In genomic region chr6:32752580-32752979, GRCh38 we compare ENCODE assay signal across 26 cellular contexts. TPM values are rescaled to one million over a fixed set of nuclear protein-coding genes. Genes with fewer than 3 reads are reported as not detected.
DNase-seq lines count a peak whose midpoint lies in the region; ATAC-seq and TF ChIP-seq lines count a peak whose summit lies in the region.
"Had no signal": no experiment of that assay in that cellular context is flagged by ENCODE, and none has a peak within 500 bp of the region (broad histone marks: within the 10 kb centered on the region; RNA-seq: fewer than 3 reads in every experiment).

No MANE protein-coding gene starts in this region.

- BruUV-seq in Calu3 (replicated peaks; lab: Mats Ljungman, UMichigan) (no TSS peak), mammary epithelial cell (replicated peaks; lab: Mats Ljungman, UMichigan) (no TSS peak)

- H3K27me3 ChIP-seq in mammary epithelial cell (ENCODE audit: insufficient read depth, low read length) (no peaks in the 10 kb centered on the region), suprapubic skin (peaks cover 35% of the 10 kb centered on the region), endodermal cell (ENCODE audit: control insufficient read depth, insufficient read depth, low read length, poor library complexity, severe bottlenecking) (no peaks in the 10 kb centered on the region)
- no peaks in the 10 kb centered on the region for H3K27me3 ChIP-seq in CD8-positive, alpha-beta memory T cell (ENCODE audit: insufficient read depth, low read length, poor library complexity, severe bottlenecking)
- H3K27me3 ChIP-seq: brain microvascular endothelial cell, gastrocnemius medialis, SJCRH30, vagina had no signal

- WGBS in mammary epithelial cell (ENCODE audit: low coverage, missing lambda C conversion rate): 24% methylated on average over 8 of the region's 8 CpGs
- 23% methylated on average over 8 of the region's 8 CpGs for WGBS in suprapubic skin
- WGBS in endodermal cell (ENCODE audit: insufficient coverage in 1 of 2, insufficient read length in 1 of 2), 2 experiments: 78 to 79% methylated on average over 6 to 8 of the region's 8 CpGs

- H3K9ac ChIP-seq in mammary epithelial cell (ENCODE audit: insufficient read depth, low read length): no peak overlapping the region
- H3K9ac ChIP-seq in endodermal cell (ENCODE audit: extremely low read depth, low read length, poor library complexity, severe bottlenecking): no peak overlapping the region

- H3K36me3 ChIP-seq in mammary epithelial cell (ENCODE audit: insufficient read depth, low read length) (no peaks in the 10 kb centered on the region), mucosa of descending colon (ENCODE audit: low read depth) (no peaks in the 10 kb centered on the region), suprapubic skin (no peaks in the 10 kb centered on the region), endodermal cell (ENCODE audit: control insufficient read depth, insufficient read depth, low read length) (no peaks in the 10 kb centered on the region)
- H3K36me3 ChIP-seq in CD8-positive, alpha-beta memory T cell (ENCODE audit: insufficient read depth, low read length): no peaks in the 10 kb centered on the region
- H3K36me3 ChIP-seq: brain microvascular endothelial cell, gastrocnemius medialis, SJCRH30, vagina, WERI-Rb-1 had no signal

- in situ Hi-C loops in mammary epithelial cell (cut with MboI; ENCODE audit: low sequenced_read_pairs in 2 of 2): no loop called here

- H3K9me3 ChIP-seq in mammary epithelial cell (replicated peaks; ENCODE audit: insufficient read depth, low read length): no peaks in the 10 kb centered on the region
- no peaks in the 10 kb centered on the region for H3K9me3 ChIP-seq in mucosa of descending colon
- no peaks in the 10 kb centered on the region for H3K9me3 ChIP-seq in CD8-positive, alpha-beta memory T cell (ENCODE audit: low read length)
- no peaks in the 10 kb centered on the region for H3K9me3 ChIP-seq in suprapubic skin
- no peaks in the 10 kb centered on the region for H3K9me3 ChIP-seq in endodermal cell (ENCODE audit: control insufficient read depth, low read length)
- H3K9me3 ChIP-seq: gastrocnemius medialis, SJCRH30, vagina had no signal

- no peak for TF ChIP-seq EP300 in suprapubic skin (IDR thresholded peaks at IDR 0.05)

- H3K4me1 Mint-ChIP-seq in Calu3 (ENCODE audit: low read depth, unreplicated experiment) (no peaks in the 10 kb centered on the region), endodermal cell (no peaks in the 10 kb centered on the region)
- no peaks in the 10 kb centered on the region for H3K4me1 Mint-ChIP-seq in CD8-positive, alpha-beta memory T cell
- H3K4me1 Mint-ChIP-seq: activated naive CD8-positive, alpha-beta T cell treated with anti-CD3 and anti-CD28 coated beads, Interleukin-2, amount 50 U/mL, for 24 hours; naive B cell had no signal

- no peaks in the 10 kb centered on the region for H3K9me3 Mint-ChIP-seq in Calu3 (ENCODE audit: low read depth, unreplicated experiment)
- no peaks in the 10 kb centered on the region for H3K9me3 Mint-ChIP-seq in CD8-positive, alpha-beta memory T cell
- H3K9me3 Mint-ChIP-seq in endodermal cell: no peaks in the 10 kb centered on the region
- H3K9me3 Mint-ChIP-seq: activated naive CD8-positive, alpha-beta T cell treated with anti-CD3 and anti-CD28 coated beads, Interleukin-2, amount 50 U/mL, for 24 hours; naive B cell had no signal

- TF ChIP-seq CTCF in Calu3 (IDR thresholded peaks at IDR 0.05; ENCODE audit: unreplicated experiment) (no peak), mammary epithelial cell (conservative IDR thresholded peaks at IDR 0.05 in 1 of 2, IDR thresholded peaks at IDR 0.05 in 1 of 2; ENCODE audit: extremely low read depth in 1 of 2, insufficient read depth in 1 of 2, low read depth in 1 of 2, low read length in 2 of 2) (no peak), mucosa of descending colon (IDR thresholded peaks at IDR 0.05) (no peak), suprapubic skin (IDR thresholded peaks at IDR 0.05) (no peak), endodermal cell (conservative IDR thresholded peaks at IDR 0.05) (no peak)

- no peaks in the 10 kb centered on the region for H4K20me1 ChIP-seq in mammary epithelial cell (ENCODE audit: insufficient read depth, low read length)

- CTCF ChIA-PET in Calu3 (lab: Charles Lee) (interaction anchor here (0.9 kb wide), 1 partner anchor 35 kb away, joined by 3 read pairs; no protein-coding TSS in a partner anchor), mammary epithelial cell (lab: Charles Lee; ENCODE audit: low non-redundant PET) (no interaction called here)
- CTCF ChIA-PET in CD8-positive, alpha-beta memory T cell (lab: Charles Lee): no interaction called here

- dilution Hi-C loops in mammary epithelial cell (cut with HindIII; ENCODE audit: low sequenced_read_pairs): loop anchor here (25.0 kb wide), 1 partner anchor 315 kb away; the partner anchor contains the start of gene HLA-DRA

- H3K27ac ChIP-seq in mammary epithelial cell (ENCODE audit: insufficient read depth, low read depth, low read length) (no peak overlapping the region), suprapubic skin (no peak overlapping the region), endodermal cell (ENCODE audit: low read depth, low read length) (no peak overlapping the region)
- H3K27ac ChIP-seq in CD8-positive, alpha-beta memory T cell (ENCODE audit: low read depth, low read length): no peak overlapping the region
- H3K27ac ChIP-seq: brain microvascular endothelial cell, C4-2B, gastrocnemius medialis, SJCRH30, vagina, WERI-Rb-1 had no signal

- H3K36me3 Mint-ChIP-seq in Calu3 (ENCODE audit: insufficient read depth, unreplicated experiment) (no peaks in the 10 kb centered on the region), endodermal cell (ENCODE audit: low read depth) (no peaks in the 10 kb centered on the region)
- no peaks in the 10 kb centered on the region for H3K36me3 Mint-ChIP-seq in CD8-positive, alpha-beta memory T cell
- H3K36me3 Mint-ChIP-seq: naive B cell had no signal

- H3K4me3 Mint-ChIP-seq in Calu3 (ENCODE audit: low read depth, unreplicated experiment) (peak overlapping the region; percentile 20), endodermal cell (no peak overlapping the region)
- no peak overlapping the region for H3K4me3 Mint-ChIP-seq in CD8-positive, alpha-beta memory T cell
- H3K4me3 Mint-ChIP-seq: activated naive CD8-positive, alpha-beta T cell treated with anti-CD3 and anti-CD28 coated beads, Interleukin-2, amount 50 U/mL, for 24 hours; naive B cell had no signal

- intact Hi-C loops in Calu3 (cut with micrococcal nuclease; ENCODE audit: unreplicated experiment): no loop called here
- intact Hi-C loops in mammary epithelial cell (cut with micrococcal nuclease): no loop called here
- intact Hi-C loops in mucosa of descending colon (cut with DNase I, micrococcal nuclease): no loop called here

- no peak overlapping the region for H2AFZ ChIP-seq in mammary epithelial cell (ENCODE audit: low read depth, low read length)

- H3K4me1 ChIP-seq in mammary epithelial cell (ENCODE audit: insufficient read depth, low read length): no peaks in the 10 kb centered on the region
- H3K4me1 ChIP-seq in mucosa of descending colon (ENCODE audit: low read depth): no peaks in the 10 kb centered on the region
- no peaks in the 10 kb centered on the region for H3K4me1 ChIP-seq in CD8-positive, alpha-beta memory T cell (ENCODE audit: insufficient read depth, low read length)
- H3K4me1 ChIP-seq in suprapubic skin: no peaks in the 10 kb centered on the region
- no peaks in the 10 kb centered on the region for H3K4me1 ChIP-seq in endodermal cell (ENCODE audit: control insufficient read depth, insufficient read depth, low read length)
- H3K4me1 ChIP-seq: gastrocnemius medialis, SJCRH30, vagina had no signal

- ATAC-seq in mucosa of descending colon: peak; percentile 61
- no peak for ATAC-seq in GM18907 (IDR thresholded peaks at IDR 0.05; ENCODE audit: unreplicated experiment)
- ATAC-seq: activated naive CD8-positive, alpha-beta T cell treated with anti-CD3 and anti-CD28 coated beads, Interleukin-2, amount 50 U/mL, for 24 hours; gastrocnemius medialis; GM12878 had no signal

- peak; percentile 75 for DNase-seq in Calu3
- DNase-seq in LoVo (ENCODE audit: low spot score): peak; percentile 36
- peak; percentile 69 for DNase-seq in mammary epithelial cell
- peak in 2 of 3 donors; percentile 31 to 49 for DNase-seq in mucosa of descending colon
- no peak for DNase-seq in CD8-positive, alpha-beta memory T cell
- DNase-seq in suprapubic skin (ENCODE audit: low spot score in 2 of 2): no peak
- no peak for DNase-seq in endodermal cell
- DNase-seq: activated CD4-positive, alpha-beta T cell treated with anti-CD3 and anti-CD28 coated beads, Interleukin-2, amount 50 U/mL, for 4 hours; activated CD8-positive, alpha-beta memory T cell treated with anti-CD3 and anti-CD28 coated beads, Interleukin-2, amount 50 U/mL, for 48 hours; activated effector memory CD4-positive, alpha-beta T cell treated with anti-CD3 and anti-CD28 coated beads, Interleukin-2, amount 50 U/mL, for 16 hours; activated naive CD8-positive, alpha-beta T cell treated with anti-CD3 and anti-CD28 coated beads, Interleukin-2, amount 50 U/mL, for 24 hours; brain microvascular endothelial cell; gastrocnemius medialis; H7; hypothalamus; naive B cell; NCI-H2227 treated with DMSO at 0.1 percent for 48 hours; SJCRH30; stimulated activated CD4-positive, alpha-beta T cell treated with anti-CD3 and anti-CD28 coated beads, Interleukin-12 subunit alpha, Interleukin-12 subunit beta, amount 100 ng/mL, for 4 hours; T-helper 2 cell; WERI-Rb-1 had no signal

- H3K4me3 ChIP-seq in mammary epithelial cell (replicated peaks in 1 of 3; ENCODE audit: insufficient read depth in 1 of 3, low read depth in 2 of 3, low read length in 3 of 3) (no peak overlapping the region), mucosa of descending colon (no peak overlapping the region), suprapubic skin (no peak overlapping the region), endodermal cell (ENCODE audit: low read length) (no peak overlapping the region)
- H3K4me3 ChIP-seq in CD8-positive, alpha-beta memory T cell (ENCODE audit: low read length): no peak overlapping the region
- H3K4me3 ChIP-seq: gastrocnemius medialis, GM12878, SJCRH30, vagina had no signal

- TF ChIP-seq POLR2A in suprapubic skin (IDR thresholded peaks at IDR 0.05): no peak

- H3K27ac Mint-ChIP-seq in Calu3 (ENCODE audit: unreplicated experiment) (no peak overlapping the region), endodermal cell (no peak overlapping the region)
- H3K27ac Mint-ChIP-seq in CD8-positive, alpha-beta memory T cell: no peak overlapping the region
- H3K27ac Mint-ChIP-seq: activated naive CD8-positive, alpha-beta T cell treated with anti-CD3 and anti-CD28 coated beads, Interleukin-2, amount 50 U/mL, for 24 hours; naive B cell had no signal

- POLR2A ChIA-PET in CD8-positive, alpha-beta memory T cell (lab: Charles Lee): no interaction called here

- H3K27me3 Mint-ChIP-seq in Calu3 (ENCODE audit: unreplicated experiment) (peaks cover 52% of the 10 kb centered on the region), endodermal cell (ENCODE audit: insufficient read depth) (peaks cover 22% of the 10 kb centered on the region)
- H3K27me3 Mint-ChIP-seq in CD8-positive, alpha-beta memory T cell: peaks cover 12 to 56% of the 10 kb centered on the region in 2 donors

- H3K79me2 ChIP-seq in mammary epithelial cell (ENCODE audit: insufficient read depth, low read length): no peaks in the 10 kb centered on the region

- H3K4me2 ChIP-seq in mammary epithelial cell (ENCODE audit: insufficient read depth, low read depth, low read length): no peak overlapping the region

RNA-seq across cellular contexts. Expression of gene HLA-DQB2, which starts 10.8 kb away (rescaled TPM):
- total RNA-seq in Calu3 (2022) (0.38 and 0.39 TPM in 2 replicates), mammary epithelial cell (under 1 TPM in 1 of 2 donors, not detected in 1; 0.50 TPM), mucosa of descending colon (1 to 10 TPM in 1 of 3 donors, not detected in 2; 1.1 TPM), suprapubic skin (10 to 100 TPM; 60.4 to 97.2 (median 80.9) TPM), endodermal cell (not detected)
- polyA plus RNA-seq in mammary epithelial cell: not detected
- polyA minus RNA-seq in mammary epithelial cell: not detected
- total RNA-seq in CD8-positive, alpha-beta memory T cell: under 1 TPM; 0.83 to 0.97 TPM
- 5.0 TPM for polyA plus RNA-seq in CD8-positive, alpha-beta memory T cell
- 0.46 TPM for polyA plus RNA-seq in endodermal cell (2013, experiment 1 of 2)
- not detected for polyA plus RNA-seq in endodermal cell (2013, experiment 2 of 2)
- total RNA-seq: H7, SJCRH30 had no signal
- polyA plus RNA-seq: AG04450 had no signal

RNA-seq across cellular contexts. Expression of gene HLA-DQA2, which starts 11.4 kb away (rescaled TPM):
- total RNA-seq in Calu3 (2022): 2.1 and 2.4 TPM in 2 replicates
- not detected for total RNA-seq in mammary epithelial cell
- polyA plus RNA-seq in mammary epithelial cell: not detected
- not detected for polyA minus RNA-seq in mammary epithelial cell
- 1 to 10 TPM in 1 of 3 donors, not detected in 2; 1.6 TPM for total RNA-seq in mucosa of descending colon
- 1 to 10 TPM; 1.2 TPM for total RNA-seq in CD8-positive, alpha-beta memory T cell
- polyA plus RNA-seq in CD8-positive, alpha-beta memory T cell: 1.9 TPM
- total RNA-seq in suprapubic skin: 10 to 100 TPM in 1 of 4 donors, 1 to 10 TPM in 3; 2.8 to 12.5 (median 5.5) TPM
- total RNA-seq in endodermal cell: not detected
- not detected for polyA plus RNA-seq in endodermal cell (2013, experiment 1 of 2)
- polyA plus RNA-seq in endodermal cell (2013, experiment 2 of 2): not detected
- total RNA-seq: H7, SJCRH30 had no signal
- polyA plus RNA-seq: AG04450 had no signal

Comparison
In these comparisons a context has a peak if more than half of its experiments do, and no peak if none do; other contexts are left out.
1. DNase-seq: peak in Calu3 (single experiment), LoVo (single experiment), mammary epithelial cell (single experiment) and mucosa of descending colon (2 of 3); none in CD8-positive, alpha-beta memory T cell (0 of 5), suprapubic skin (0 of 2) and endodermal cell (single experiment).
2. RNA of gene HLA-DQB2, which starts 10.8 kb away (total RNA-seq): 60.4 to 97.2 TPM in suprapubic skin; 0.83 to 0.97 TPM in CD8-positive, alpha-beta memory T cell, 0.50 TPM in mammary epithelial cell, 0.38 to 0.39 TPM in Calu3, not detected in endodermal cell and 1.1 TPM in mucosa of descending colon; every median in the first group is over 10 times any median in the second.